ENCODE assay signal across 8 cellular contexts in genomic region chr13:50123862-50124535, GRCh38.
A peak's percentile ranks its signal among the peaks of the same experiment; 100 is the strongest.
DNase-seq lines count a peak whose midpoint lies in the region; ATAC-seq and TF ChIP-seq lines count a peak whose summit lies in the region.

No MANE protein-coding gene starts in this region.

- under 1% methylated on average over 69 of the region's 69 CpGs for WGBS in liver

- peak overlapping the region; percentile 79 to 86 for H3K9ac ChIP-seq in liver (ENCODE audit: low read depth in 1 of 2, low read length in 2 of 2)

- intact Hi-C loops in activated CD4-positive, alpha-beta T cell treated with anti-CD3 and anti-CD28 coated beads, Interleukin-2, amount 10 ng/mL, durations not matched to agents 24 days and 14 days (cut with micrococcal nuclease), result loop anchor here (1.0 to 10.0 kb wide), 7 partner anchors 18 to 1619 kb away; partner anchors contain the start of genes KPNA3 and SPRYD7

- peaks cover 28% of the 10 kb centered on the region for H3K36me3 Mint-ChIP-seq in activated CD4-positive, alpha-beta T cell treated with anti-CD3 and anti-CD28 coated beads, Interleukin-2, amount 10 ng/mL, durations not matched to agents 24 days and 14 days (ENCODE audit: low read depth)

- peaks cover 9 to 40% (median 16%) of the 10 kb centered on the region in 4 donors for H3K4me1 ChIP-seq in liver (ENCODE audit: control insufficient read depth in 4 of 4, insufficient read depth in 4 of 4, low read length in 3 of 4)

- peak; percentile 87 for DNase-seq in AG20443 (ENCODE audit: low spot score)
- peak; percentile 77 for DNase-seq in NCI-H510A (lab: John Stamatoyannopoulos, UW)
- DNase-seq in activated CD4-positive, alpha-beta T cell treated with anti-CD3 and anti-CD28 coated beads, Interleukin-2, amount 10 ng/mL, durations not matched to agents 24 days and 14 days, result peak; percentile 89
- peak; percentile 77 for DNase-seq in cortex of kidney (lab: John Stamatoyannopoulos, UW)
- DNase-seq in stimulated activated CD4-positive, alpha-beta T cell treated with anti-CD3 and anti-CD28 coated beads, TNF-alpha, amount 100 ng/mL, for 1 hour (ENCODE audit: low read depth in 3 of 3, low spot score in 1 of 3), result peak in 2 of 3 donors; percentile 43 to 83

- H3K9me3 ChIP-seq in liver (ENCODE audit: control insufficient read depth in 4 of 4, low read length in 3 of 4), result no peaks in the 10 kb centered on the region

- H3K27ac Mint-ChIP-seq in activated CD4-positive, alpha-beta T cell treated with anti-CD3 and anti-CD28 coated beads, Interleukin-2, amount 10 ng/mL, durations not matched to agents 24 days and 14 days, result peak overlapping the region; percentile 93

- peak overlapping the region; percentile 98 to 100 for H3K27ac ChIP-seq in liver (ENCODE audit: low read depth in 1 of 2, low read length in 2 of 2)

- peaks cover 41% of the 10 kb centered on the region for H3K4me1 Mint-ChIP-seq in activated CD4-positive, alpha-beta T cell treated with anti-CD3 and anti-CD28 coated beads, Interleukin-2, amount 10 ng/mL, durations not matched to agents 24 days and 14 days

- peak overlapping the region; percentile 55 to 74 (median 73) for H3K4me3 ChIP-seq in liver (ENCODE audit: low read depth in 1 of 3, low read length in 3 of 3)

- peaks cover 0 to 2% (median under 1%) of the 10 kb centered on the region in 4 donors for H3K27me3 ChIP-seq in liver (ENCODE audit: control insufficient read depth in 4 of 4, insufficient read depth in 4 of 4, low read length in 3 of 4)

- peak overlapping the region; percentile 84 for H3K4me3 Mint-ChIP-seq in activated CD4-positive, alpha-beta T cell treated with anti-CD3 and anti-CD28 coated beads, Interleukin-2, amount 10 ng/mL, durations not matched to agents 24 days and 14 days

- ATAC-seq in GM19035 (IDR thresholded peaks at IDR 0.05; ENCODE audit: unreplicated experiment), result peak; percentile 64
- peak; percentile 63 for ATAC-seq in HG03175 (IDR thresholded peaks at IDR 0.05; ENCODE audit: unreplicated experiment)

- H3K27me3 Mint-ChIP-seq in activated CD4-positive, alpha-beta T cell treated with anti-CD3 and anti-CD28 coated beads, Interleukin-2, amount 10 ng/mL, durations not matched to agents 24 days and 14 days, result peaks cover 3% of the 10 kb centered on the region

- TF ChIP-seq RAD21 in liver (IDR thresholded peaks at IDR 0.05), result no peak

- no peak for TF ChIP-seq CTCF in liver (IDR thresholded peaks at IDR 0.05; ENCODE audit: low read depth, low read length, missing input control)

- H3K9me3 Mint-ChIP-seq in activated CD4-positive, alpha-beta T cell treated with anti-CD3 and anti-CD28 coated beads, Interleukin-2, amount 10 ng/mL, durations not matched to agents 24 days and 14 days, result peaks cover 6% of the 10 kb centered on the region

- no peaks in the 10 kb centered on the region for H3K36me3 ChIP-seq in liver (ENCODE audit: control insufficient read depth in 4 of 4, insufficient read depth in 3 of 4, low read depth in 1 of 4, low read length in 3 of 4)

TF ChIP-seq in liver, 16 proteins besides CTCF, POLR2A, EP300 and RAD21:
- TF ChIP-seq EGR1 (IDR thresholded peaks at IDR 0.05; ENCODE audit: low read depth in 2 of 2) (peak in 1 of 2 donors; percentile 39), RXRA (IDR thresholded peaks at IDR 0.05) (no peak), GABPA (IDR thresholded peaks at IDR 0.05 in 1 of 2, conservative IDR thresholded peaks at IDR 0.05 in 1 of 2) (peak in 1 of 2 donors; percentile 72), FOXA2 (IDR thresholded peaks at IDR 0.05) (no peak), HNF4A (conservative IDR thresholded peaks at IDR 0.05) (no peak), FOXA1 (IDR thresholded peaks at IDR 0.05) (no peak), TAF1 (conservative IDR thresholded peaks at IDR 0.05) (peak; percentile 57), NR2F2 (IDR thresholded peaks at IDR 0.05) (no peak), ATF3 (IDR thresholded peaks at IDR 0.05) (no peak), REST (IDR thresholded peaks at IDR 0.05) (peak; percentile 61), JUND (IDR thresholded peaks at IDR 0.05) (peak in 1 of 2 donors; percentile 39)
- TF ChIP-seq, protein P1, sequence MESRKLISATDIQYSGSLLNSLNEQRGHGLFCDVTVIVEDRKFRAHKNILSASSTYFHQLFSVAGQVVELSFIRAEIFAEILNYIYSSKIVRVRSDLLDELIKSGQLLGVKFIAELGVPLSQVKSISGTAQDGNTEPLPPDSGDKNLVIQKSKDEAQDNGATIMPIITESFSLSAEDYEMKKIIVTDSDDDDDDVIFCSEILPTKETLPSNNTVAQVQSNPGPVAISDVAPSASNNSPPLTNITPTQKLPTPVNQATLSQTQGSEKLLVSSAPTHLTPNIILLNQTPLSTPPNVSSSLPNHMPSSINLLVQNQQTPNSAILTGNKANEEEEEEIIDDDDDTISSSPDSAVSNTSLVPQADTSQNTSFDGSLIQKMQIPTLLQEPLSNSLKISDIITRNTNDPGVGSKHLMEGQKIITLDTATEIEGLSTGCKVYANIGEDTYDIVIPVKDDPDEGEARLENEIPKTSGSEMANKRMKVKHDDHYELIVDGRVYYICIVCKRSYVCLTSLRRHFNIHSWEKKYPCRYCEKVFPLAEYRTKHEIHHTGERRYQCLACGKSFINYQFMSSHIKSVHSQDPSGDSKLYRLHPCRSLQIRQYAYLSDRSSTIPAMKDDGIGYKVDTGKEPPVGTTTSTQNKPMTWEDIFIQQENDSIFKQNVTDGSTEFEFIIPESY (IDR thresholded peaks at IDR 0.05), result no peak

Comparison
In these comparisons a context has a peak if more than half of its experiments do, and no peak if none do; other contexts are left out.
1. Peak in every context shown above with its lines: DNase-seq, ATAC-seq, H3K4me3 ChIP-seq and H3K27ac ChIP-seq.